In the genomic region with DNA sequence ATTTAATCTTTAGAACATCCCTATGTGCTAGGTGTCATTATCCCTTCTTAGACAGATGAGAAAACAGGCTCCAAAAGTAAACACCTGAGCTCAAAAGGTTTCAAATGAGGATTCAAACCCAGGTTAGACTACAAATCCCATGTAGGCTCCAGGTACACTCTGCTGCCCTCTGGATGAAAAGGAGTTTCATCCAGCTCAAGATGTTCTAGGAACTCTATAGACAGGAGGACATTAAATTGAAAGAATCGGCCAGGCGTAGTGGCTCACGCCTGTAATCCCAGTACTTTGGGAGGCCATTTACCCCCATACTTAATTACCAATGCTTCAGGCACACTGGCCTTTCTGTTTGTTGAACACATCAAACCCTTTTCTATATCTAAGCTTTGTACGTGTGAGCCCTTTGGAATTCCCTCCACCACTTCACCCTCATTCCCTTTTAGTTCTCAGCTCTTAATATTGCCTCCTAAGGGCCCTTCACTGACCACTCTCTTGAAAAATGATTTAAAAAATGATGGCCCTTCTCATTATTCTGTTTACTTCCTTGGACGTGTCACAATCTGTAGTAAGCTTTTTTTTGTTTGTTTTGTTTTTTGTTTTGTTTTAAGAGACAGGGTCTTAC, we compare ENCODE assay signal across 20 cellular contexts. TPM values are rescaled to one million over a fixed set of nuclear protein-coding genes. Genes with fewer than 3 reads are reported as not detected.
A peak's percentile ranks its signal among the peaks of the same experiment; 100 is the strongest.
DNase-seq lines count a peak whose midpoint lies in the region; ATAC-seq and TF ChIP-seq lines count a peak whose summit lies in the region.
"Had no signal": no experiment of that assay in that cellular context is flagged by ENCODE, and none has a peak within 500 bp of the region (broad histone marks: within the 10 kb centered on the region; RNA-seq: fewer than 3 reads in every experiment).

No MANE protein-coding gene starts in this region.

- CTCF ChIA-PET in AG04450 (lab: Charles Lee) = interaction anchor here (0.9 to 1.1 kb wide), 2 partner anchors 178 to 244 kb away, joined by 3 read pairs; no protein-coding TSS in a partner anchor
- CTCF ChIA-PET in Panc1 (lab: Charles Lee) = interaction anchor here (0.5 kb wide), 1 partner anchor 24 kb away, joined by 4 read pairs; no protein-coding TSS in a partner anchor

- H3K4me3 ChIP-seq in AG04450 (ENCODE audit: low read depth, low read length) (no peak overlapping the region), Panc1 (ENCODE audit: low read depth in 2 of 2, low read length in 2 of 2) (no peak overlapping the region), left lung (no peak overlapping the region)

- H3K36me3 ChIP-seq in Panc1 (ENCODE audit: control insufficient read depth, insufficient read depth, low read length) (no peaks in the 10 kb centered on the region), left lung (no peaks in the 10 kb centered on the region)
- H3K36me3 ChIP-seq: thoracic aorta had no signal

- H3K9me3 ChIP-seq in AG04450 (ENCODE audit: control insufficient read depth, insufficient read depth, low read length) (no peaks in the 10 kb centered on the region), Panc1 (ENCODE audit: control insufficient read depth, insufficient read depth, low read depth, low read length) (no peaks in the 10 kb centered on the region), left lung (no peaks in the 10 kb centered on the region)
- H3K9me3 ChIP-seq: thoracic aorta had no signal

- no peaks in the 10 kb centered on the region for H3K27me3 ChIP-seq in AG04450 (ENCODE audit: control insufficient read depth, insufficient read depth, low read length)
- H3K27me3 ChIP-seq in Panc1 (ENCODE audit: control insufficient read depth, insufficient read depth, low read length) = no peaks in the 10 kb centered on the region
- no peaks in the 10 kb centered on the region for H3K27me3 ChIP-seq in left lung

- DNase-seq in AG04450 (ENCODE audit: low read depth, low spot score) (no peak), DMS79 (lab: John Stamatoyannopoulos, UW) (peak; percentile 61), Panc1 (ENCODE audit: low read depth, low spot score) (no peak), left lung (no peak), germinal center (ENCODE audit: low spot score) (no peak)
- DNase-seq in effector CD8-positive, alpha-beta T cell (lab: John Stamatoyannopoulos, UW) = no peak
- DNase-seq: activated CD4-positive, alpha-beta T cell treated with anti-CD3 and anti-CD28 coated beads for 48 hours; activated naive CD4-positive, alpha-beta T cell treated with anti-CD3 and anti-CD28 coated beads for 36 hours; CD4-positive, alpha-beta T cell; KBM-7; kidney; mammary epithelial cell; NCI-H146; NCI-H345; posterior cingulate gyrus; RPMI8226; stimulated activated naive CD8-positive, alpha-beta T cell treated with anti-CD3 and anti-CD28 coated beads, Interleukin-15, Interleukin-2, amounts not matched to agents 100 U/mL and 50 U/mL, for 24 hours had no signal

- POLR2A ChIA-PET in AG04450 (lab: Yijun Ruan, JAX) (interaction anchor here (0.6 kb wide), 1 partner anchor 10 kb away, joined by 4 read pairs; no protein-coding TSS in a partner anchor), Panc1 (lab: Charles Lee) (no interaction called here)

- TF ChIP-seq CTCF in AG04450 (IDR thresholded peaks at IDR 0.05; ENCODE audit: low read depth, low read length) (0 out of 2 replicates have a peak, but pooled peaks have one; percentile 8), Panc1 (IDR thresholded peaks at IDR 0.05) (peak; percentile 36), left lung (IDR thresholded peaks at IDR 0.05) (no peak)

- intact Hi-C loops in Panc1 (cut with micrococcal nuclease; ENCODE audit: unreplicated experiment) = no loop called here
- intact Hi-C loops in left lung (cut with DNase I) = no loop called here

- in situ Hi-C loops in Panc1 (cut with HindIII; ENCODE audit: low pct_unique_long_range_greater_than_20kb, low sequenced_read_pairs) = no loop called here

- H3K27ac ChIP-seq in AG04450 (ENCODE audit: low read depth, low read length) (no peak overlapping the region), Panc1 (ENCODE audit: low read length) (no peak overlapping the region), left lung (no peak overlapping the region)

- ATAC-seq in Panc1 = no peak
- peak; percentile 85 for ATAC-seq in left lung
- ATAC-seq in HG03565 (IDR thresholded peaks at IDR 0.05; ENCODE audit: unreplicated experiment) = no peak
- ATAC-seq: sciatic nerve had no signal

- no TSS peak for BruUV-seq in Panc1 (replicated peaks; lab: Mats Ljungman, UMichigan)

- peaks cover 4% of the 10 kb centered on the region; the same call in 1 of the 2 replicates for H3K4me1 ChIP-seq in Panc1 (ENCODE audit: control insufficient read depth, insufficient read depth, low read length)
- H3K4me1 ChIP-seq in left lung = no peaks in the 10 kb centered on the region

RNA-seq across cellular contexts. Expression of a gene that starts 10.7 kb away (rescaled TPM):
- 23.8 and 27.3 TPM in 2 replicates for polyA plus RNA-seq in AG04450 (2011; rRNA removed)
- polyA minus RNA-seq in AG04450 (2011; rRNA and poly(A)+ RNA removed) = 18.6 and 22.1 TPM in 2 replicates
- total RNA-seq in Panc1 (2021; ENCODE audit: unreplicated experiment) (17.8 TPM), left lung (10 to 100 TPM; 10.1 to 14.5 TPM)
- 9.0 TPM for polyA plus RNA-seq in Panc1 (2012; ENCODE audit: insufficient read length)

RNA-seq across cellular contexts. Expression of a gene that starts 38.9 kb away (rescaled TPM):
- 36.4 and 56.0 TPM in 2 replicates for polyA plus RNA-seq in AG04450 (2011; rRNA removed)
- polyA minus RNA-seq in AG04450 (2011; rRNA and poly(A)+ RNA removed) = 10.9 and 19.6 TPM in 2 replicates
- 74.7 TPM for total RNA-seq in Panc1 (2021; ENCODE audit: unreplicated experiment)
- 31.1 TPM for polyA plus RNA-seq in Panc1 (2012; ENCODE audit: insufficient read length)
- 10 to 100 TPM; 29.7 to 41.0 TPM for total RNA-seq in left lung

Comparison
In these comparisons a context has a peak if more than half of its experiments do, and no peak if none do; other contexts are left out.
1. CTCF ChIP-seq: peak in AG04450 (single experiment) and Panc1 (single experiment); none in left lung (0 of 2).